9 cellular contexts compared by ENCODE assay signal in genomic region chr11:83241291-83241946, GRCh38. TPM values are rescaled to one million over a fixed set of nuclear protein-coding genes. Genes with fewer than 3 reads are reported as not detected.
DNase-seq lines count a peak whose midpoint lies in the region; ATAC-seq and TF ChIP-seq lines count a peak whose summit lies in the region.
"Had no signal": no experiment of that assay in that cellular context is flagged by ENCODE, and none has a peak within 500 bp of the region (broad histone marks: within the 10 kb centered on the region; RNA-seq: fewer than 3 reads in every experiment).

No MANE protein-coding gene starts in this region.

- H3K36me3 ChIP-seq in thyroid gland = no peaks in the 10 kb centered on the region

- no peak overlapping the region for H3K4me3 ChIP-seq in thyroid gland (replicated peaks in 1 of 3)

- no peaks in the 10 kb centered on the region for H3K27me3 ChIP-seq in thyroid gland

- H3K27ac ChIP-seq in thyroid gland = no peak overlapping the region

- intact Hi-C loops in thyroid gland (cut with DNase I) = loop anchor here (10.0 kb wide), 1 partner anchor 573 kb away; no protein-coding TSS in a partner anchor

- no peak for TF ChIP-seq POLR2A in thyroid gland (IDR thresholded peaks at IDR 0.05)

- in situ Hi-C loops in ACHN (cut with HindIII; ENCODE audit: low pct_ligation_motif_present, low pct_unique_long_range_greater_than_20kb, low sequenced_read_pairs) = no loop called here

- DNase-seq in ACHN (peak; percentile 70), GM04503 (ENCODE audit: low read depth) (peak; percentile 17), NCI-H460 (ENCODE audit: extremely low read depth, low read depth) (peak; percentile 68), astrocyte of the hippocampus (ENCODE audit: low read depth, low spot score) (peak; percentile 81), islet precursor cell (peak; percentile 68), thyroid gland (peak; percentile 67 to 72)
- DNase-seq: naive B cell had no signal

- 19 to 21% methylated on average over 5 of the region's 5 CpGs for WGBS in thyroid gland, 2 donors

- peak; percentile 86 for ATAC-seq in HG02870 (IDR thresholded peaks at IDR 0.05; ENCODE audit: unreplicated experiment)
- no peak for ATAC-seq in GM21515 (IDR thresholded peaks at IDR 0.05; ENCODE audit: unreplicated experiment)

- peak in 5 of 6 experiments; percentile 13 to 68 (median 51) for TF ChIP-seq CTCF in thyroid gland (IDR thresholded peaks at IDR 0.05)

- H3K4me1 ChIP-seq in thyroid gland = no peaks in the 10 kb centered on the region

- no peaks in the 10 kb centered on the region for H3K9me3 ChIP-seq in thyroid gland

RNA-seq across cellular contexts. Expression of gene CCDC90B, which starts 44.7 kb away (rescaled TPM):
- 60.7 and 74.3 TPM in 2 replicates for total RNA-seq in NCI-H460 (2014; rRNA removed; shearing (Covaris generic))
- 26.3 and 32.8 TPM in 2 replicates for polyA plus RNA-seq in NCI-H460 (2014; cell fraction: nucleus; rRNA removed)
- total RNA-seq in thyroid gland = 10 to 100 TPM; 47.4 to 54.8 (median 51.5) TPM

RNA-seq across cellular contexts. Expression of gene ANKRD42, which starts 47.9 kb away (rescaled TPM):
- total RNA-seq in NCI-H460 (2014; rRNA removed; shearing (Covaris generic)) = 5.9 and 8.4 TPM in 2 replicates
- 6.3 and 6.8 TPM in 2 replicates for polyA plus RNA-seq in NCI-H460 (2014; cell fraction: nucleus; rRNA removed)
- total RNA-seq in thyroid gland = 10 to 100 TPM; 25.8 to 31.3 (median 30.1) TPM

Comparison
In these comparisons a context has a peak if more than half of its experiments do, and no peak if none do; other contexts are left out.
1. DNase-seq: peak in every context shown above with its lines; median percentile 81 in astrocyte of the hippocampus; 70 in ACHN; 70 in thyroid gland; 68 in NCI-H460; 68 in islet precursor cell; 17 in GM04503.